ENCODE assay signal across 8 cellular contexts in genomic region chr20:50931048-50931305, GRCh38. TPM values are rescaled to one million over a fixed set of nuclear protein-coding genes. Genes with fewer than 3 reads are reported as not detected.
DNase-seq lines count a peak whose midpoint lies in the region; ATAC-seq and TF ChIP-seq lines count a peak whose summit lies in the region.

No MANE protein-coding gene starts in this region.

- H3K4me1 ChIP-seq in RWPE2 (ENCODE audit: insufficient read depth, poor library complexity, severe bottlenecking): peaks cover 32% of the 10 kb centered on the region
- peaks cover 15% of the 10 kb centered on the region for H3K4me1 ChIP-seq in effector memory CD4-positive, alpha-beta T cell (ENCODE audit: control insufficient read depth, insufficient read depth, low read length, poor library complexity, severe bottlenecking)
- peaks cover 27 to 37% of the 10 kb centered on the region in 2 donors for H3K4me1 ChIP-seq in naive thymus-derived CD4-positive, alpha-beta T cell (ENCODE audit: control insufficient read depth in 2 of 2, insufficient read depth in 2 of 2, low read length in 2 of 2)

- CTCF ChIA-PET in naive thymus-derived CD4-positive, alpha-beta T cell (lab: Charles Lee): interaction anchor here (0.6 to 11.0 kb wide), 3 partner anchors 27 to 139 kb away, joined by 3 to 147 read pairs (median 6); partner anchors contain the start of genes BCAS4, DPM1 and MOCS3

- H3K9me3 Mint-ChIP-seq in naive thymus-derived CD4-positive, alpha-beta T cell: peaks cover 0 to 3% (median 0%) of the 10 kb centered on the region in 11 donors

- H3K4me1 Mint-ChIP-seq in naive thymus-derived CD4-positive, alpha-beta T cell: peaks cover 25 to 48% (median 43%) of the 10 kb centered on the region in 7 donors

- H3K27ac Mint-ChIP-seq in naive thymus-derived CD4-positive, alpha-beta T cell: peak overlapping the region; percentile 91 to 99 (median 99)

- ATAC-seq in GM18508 (IDR thresholded peaks at IDR 0.05; ENCODE audit: insufficient read depth, unreplicated experiment) (peak; percentile 8), HG02571 (IDR thresholded peaks at IDR 0.05; ENCODE audit: unreplicated experiment) (peak; percentile 13), RWPE2 (ENCODE audit: low read depth) (peak; percentile 19)
- ATAC-seq in naive thymus-derived CD4-positive, alpha-beta T cell: peak; percentile 59

- no peak for DNase-seq in RWPE2 (ENCODE audit: low spot score)
- DNase-seq in effector memory CD4-positive, alpha-beta T cell: no peak
- peak in 1 of 9 donors; percentile 82 for DNase-seq in naive thymus-derived CD4-positive, alpha-beta T cell
- no peak for DNase-seq in hippocampal formation (lab: John Stamatoyannopoulos, UW)
- DNase-seq in KBM-7: no peak
- DNase-seq in kidney glomerular epithelial cell (lab: John Stamatoyannopoulos, UW): no peak

- no peaks in the 10 kb centered on the region for H3K9me3 ChIP-seq in RWPE2 (ENCODE audit: severe bottlenecking)
- H3K9me3 ChIP-seq in effector memory CD4-positive, alpha-beta T cell (ENCODE audit: control insufficient read depth, low read length): no peaks in the 10 kb centered on the region
- no peaks in the 10 kb centered on the region for H3K9me3 ChIP-seq in naive thymus-derived CD4-positive, alpha-beta T cell (ENCODE audit: control insufficient read depth in 2 of 3, low read length in 3 of 3)

- H3K4me3 Mint-ChIP-seq in naive thymus-derived CD4-positive, alpha-beta T cell: peak overlapping the region; percentile 83 to 98 (median 91)

- POLR2A ChIA-PET in naive thymus-derived CD4-positive, alpha-beta T cell (lab: Charles Lee): interaction anchor here (0.6 to 6.0 kb wide), 22 partner anchors 8 to 143 kb away, joined by 3 to 95 read pairs (median 5); partner anchors contain the start of genes BCAS4, DPM1 and MOCS3

- peaks cover 0 to 34% (median 16%) of the 10 kb centered on the region in 5 donors for H3K36me3 Mint-ChIP-seq in naive thymus-derived CD4-positive, alpha-beta T cell

- H3K4me3 ChIP-seq in RWPE2 (ENCODE audit: severe bottlenecking): peak overlapping the region; percentile 96
- peak overlapping the region; percentile 73 for H3K4me3 ChIP-seq in effector memory CD4-positive, alpha-beta T cell (ENCODE audit: insufficient read depth, low read depth, low read length, poor library complexity, severe bottlenecking)
- peak overlapping the region; percentile 98 for H3K4me3 ChIP-seq in naive thymus-derived CD4-positive, alpha-beta T cell (ENCODE audit: low read length)

- H3K27me3 Mint-ChIP-seq in naive thymus-derived CD4-positive, alpha-beta T cell: no peaks in the 10 kb centered on the region

- H3K27ac ChIP-seq in RWPE2 (ENCODE audit: poor library complexity, severe bottlenecking): peak overlapping the region; percentile 80
- peak overlapping the region; percentile 100 for H3K27ac ChIP-seq in effector memory CD4-positive, alpha-beta T cell (ENCODE audit: insufficient read depth, low read length, poor library complexity, severe bottlenecking)
- H3K27ac ChIP-seq in naive thymus-derived CD4-positive, alpha-beta T cell (ENCODE audit: low read depth, low read length): peak overlapping the region; percentile 95

- intact Hi-C loops in naive thymus-derived CD4-positive, alpha-beta T cell (cut with micrococcal nuclease): loop anchor here (1.0 to 10.0 kb wide), 6 partner anchors 27 to 994 kb away; partner anchors contain the start of genes DPM1 (in 2 of the 2), MOCS3 (in 2 of the 2), PARD6B (in 1 of the 2) and PTPN1 (in 1 of the 2)

- no peak for TF ChIP-seq CTCF in RWPE2 (IDR thresholded peaks at IDR 0.05; ENCODE audit: poor library complexity, severe bottlenecking)

- H3K36me3 ChIP-seq in RWPE2 (ENCODE audit: low read depth): peaks cover 81% of the 10 kb centered on the region
- peaks cover 13% of the 10 kb centered on the region for H3K36me3 ChIP-seq in effector memory CD4-positive, alpha-beta T cell (ENCODE audit: control insufficient read depth, insufficient read depth, low read length)
- H3K36me3 ChIP-seq in naive thymus-derived CD4-positive, alpha-beta T cell (ENCODE audit: control insufficient read depth in 2 of 3, insufficient read depth in 3 of 3, low read length in 3 of 3): peaks cover 6 to 14% (median 11%) of the 10 kb centered on the region in 3 experiments

- in situ Hi-C loops in KBM-7 (cut with MboI; ENCODE audit: low pct_unique_long_range_greater_than_20kb, low sequenced_read_pairs): no loop called here

- no peaks in the 10 kb centered on the region for H3K27me3 ChIP-seq in RWPE2 (ENCODE audit: insufficient read depth, poor library complexity, severe bottlenecking)
- H3K27me3 ChIP-seq in effector memory CD4-positive, alpha-beta T cell (replicated peaks; ENCODE audit: control insufficient read depth, insufficient read depth, low read length, poor library complexity, severe bottlenecking): no peaks in the 10 kb centered on the region
- no peaks in the 10 kb centered on the region for H3K27me3 ChIP-seq in naive thymus-derived CD4-positive, alpha-beta T cell (ENCODE audit: control insufficient read depth in 2 of 2, insufficient read depth in 2 of 2, low read length in 2 of 2)

RNA-seq across cellular contexts. Expression of gene ADNP, which starts 0.3 kb away (rescaled TPM):
- total RNA-seq in naive thymus-derived CD4-positive, alpha-beta T cell: 10 to 100 TPM; 51.9 to 73.2 (median 66.3) TPM
- 10 to 100 TPM in 1 of 2 donors, 1 to 10 TPM in 1; 9.6 to 11.0 TPM for polyA plus RNA-seq in naive thymus-derived CD4-positive, alpha-beta T cell

RNA-seq across cellular contexts. Expression of gene DPM1, which starts 27.4 kb away (rescaled TPM):
- 10 to 100 TPM; 19.4 to 47.8 (median 40.5) TPM for total RNA-seq in naive thymus-derived CD4-positive, alpha-beta T cell
- polyA plus RNA-seq in naive thymus-derived CD4-positive, alpha-beta T cell: 10 to 100 TPM; 73.8 to 80.9 TPM

RNA-seq across cellular contexts. Expression of gene MOCS3, which starts 27.6 kb away (rescaled TPM):
- total RNA-seq in naive thymus-derived CD4-positive, alpha-beta T cell: 1 to 10 TPM; 2.5 to 8.9 (median 5.2) TPM
- polyA plus RNA-seq in naive thymus-derived CD4-positive, alpha-beta T cell: 1 to 10 TPM; 5.2 to 5.5 TPM

Comparison
In these comparisons a context has a peak if more than half of its experiments do, and no peak if none do; other contexts are left out.
1. ATAC-seq: peak in every context shown above with its lines; median percentile 59 in naive thymus-derived CD4-positive, alpha-beta T cell; 19 in RWPE2; 13 in HG02571; 8 in GM18508.